ENCODE assay signal across 27 cellular contexts in genomic region chr12:23115984-23116383, GRCh38.
DNase-seq lines count a peak whose midpoint lies in the region; FAIRE-seq and TF ChIP-seq lines count a peak whose summit lies in the region.
"Had no signal": no experiment of that assay in that cellular context is flagged by ENCODE, and none has a peak within 500 bp of the region (broad histone marks: within the 10 kb centered on the region; RNA-seq: fewer than 3 reads in every experiment).

No MANE protein-coding gene starts in this region.

- H2AFZ ChIP-seq in endothelial cell of umbilical vein (ENCODE audit: low read depth, low read length): no peak overlapping the region

- FAIRE-seq in endothelial cell of umbilical vein (lab: Jason Lieb, UNC): no peak
- FAIRE-seq: A549, D721Med had no signal

- H3K4me3 ChIP-seq in endothelial cell of umbilical vein (replicated peaks in 1 of 3; ENCODE audit: insufficient read depth in 1 of 3, low read depth in 1 of 3, low read length in 3 of 3): no peak overlapping the region
- H3K4me3 ChIP-seq: A549; BLaER1; BLaER1 treated with 17β-estradiol and CSF1 and Interleukin-3, amounts not matched to agents 10 nM and 100 nM had no signal

- POLR2A ChIA-PET in endothelial cell of umbilical vein (lab: Charles Lee): no interaction called here

- CTCF ChIA-PET in endothelial cell of umbilical vein (lab: Charles Lee): no interaction called here

- H3K27me3 ChIP-seq in endothelial cell of umbilical vein (ENCODE audit: control insufficient read depth in 2 of 2, insufficient read depth in 2 of 2, low read length in 2 of 2): no peaks in the 10 kb centered on the region
- H3K27me3 ChIP-seq: BE2C; BLaER1; BLaER1 treated with 17β-estradiol and CSF1 and Interleukin-3, amounts not matched to agents 10 nM and 100 nM had no signal

- TF ChIP-seq CTCF in endothelial cell of umbilical vein (IDR thresholded peaks at IDR 0.05; ENCODE audit: extremely low read depth in 1 of 2, insufficient read depth in 1 of 2, low read depth in 1 of 2, low read length in 2 of 2): no peak

- no peaks in the 10 kb centered on the region for H3K36me3 ChIP-seq in endothelial cell of umbilical vein (ENCODE audit: control insufficient read depth in 2 of 2, extremely low read depth in 1 of 2, insufficient read depth in 2 of 2, low read length in 2 of 2)
- H3K36me3 ChIP-seq: BE2C; BLaER1; BLaER1 treated with 17β-estradiol and CSF1 and Interleukin-3, amounts not matched to agents 10 nM and 100 nM had no signal

- DNase-seq in endothelial cell of umbilical vein (ENCODE audit: low read depth, low spot score): peak; percentile 6
- DNase-seq in C1 segment of cervical spinal cord (lab: John Stamatoyannopoulos, UW): no peak
- DNase-seq: 8988T; ACHN; AML-193; BE2C; Caco-2; Calu3; CD4-positive, alpha-beta memory T cell; CD4-positive, alpha-beta T cell; CD4-positive, CD25-positive, alpha-beta regulatory T cell; CD8-positive, alpha-beta memory T cell; CD8-positive, alpha-beta T cell; COR-L47; DMS 273 treated with DMSO at 0.1 percent for 48 hours; DMS153; DMS53; DMS79; DMS79 treated with DMSO at 0.1 percent for 48 hours; DND-41; EL had no signal

- no peaks in the 10 kb centered on the region for H4K20me1 ChIP-seq in endothelial cell of umbilical vein (replicated peaks; ENCODE audit: control insufficient read depth, extremely low read depth, insufficient read depth, low read length)
- H4K20me1 ChIP-seq: BLaER1; BLaER1 treated with 17β-estradiol and CSF1 and Interleukin-3, amounts not matched to agents 10 nM and 100 nM had no signal

- peak overlapping the region; percentile 24 for H3K4me2 ChIP-seq in endothelial cell of umbilical vein (ENCODE audit: insufficient read depth, low read length)
- H3K4me2 ChIP-seq: A549; BLaER1; BLaER1 treated with 17β-estradiol and CSF1 and Interleukin-3, amounts not matched to agents 10 nM and 100 nM had no signal

- no peak for TF ChIP-seq POLR2A in endothelial cell of umbilical vein (IDR thresholded peaks at IDR 0.05; ENCODE audit: low read depth, low read length)

- no peak overlapping the region for H3K27ac ChIP-seq in endothelial cell of umbilical vein (ENCODE audit: insufficient read depth, low read depth, low read length)
- H3K27ac ChIP-seq: 22Rv1; A549; BLaER1; BLaER1 treated with 17β-estradiol and CSF1 and Interleukin-3, amounts not matched to agents 10 nM and 100 nM; C4-2B had no signal

- H3K9me3 ChIP-seq in endothelial cell of umbilical vein (replicated peaks; ENCODE audit: control insufficient read depth, insufficient read depth, low read length): no peaks in the 10 kb centered on the region
- H3K9me3 ChIP-seq: A549; BE2C; BLaER1; BLaER1 treated with 17β-estradiol and CSF1 and Interleukin-3, amounts not matched to agents 10 nM and 100 nM; Caco-2 had no signal

- peaks cover 11% of the 10 kb centered on the region for H3K4me1 ChIP-seq in endothelial cell of umbilical vein (ENCODE audit: control insufficient read depth, extremely low read depth, insufficient read depth, low read length)
- H3K4me1 ChIP-seq: A549, BLaER1, Caco-2 had no signal

- no TSS peak for BruUV-seq in endothelial cell of umbilical vein (replicated peaks; lab: Mats Ljungman, UMichigan)

- H3K9ac ChIP-seq in endothelial cell of umbilical vein (replicated peaks; ENCODE audit: extremely low read depth, insufficient read depth, low read length): no peak overlapping the region
- H3K9ac ChIP-seq: BLaER1; BLaER1 treated with 17β-estradiol and CSF1 and Interleukin-3, amounts not matched to agents 10 nM and 100 nM had no signal

- H3K79me2 ChIP-seq in endothelial cell of umbilical vein (ENCODE audit: control insufficient read depth, insufficient read depth, low read length): no peaks in the 10 kb centered on the region

- intact Hi-C loops in endothelial cell of umbilical vein (cut with micrococcal nuclease): no loop called here

- dilution Hi-C loops in endothelial cell of umbilical vein (cut with MboI; ENCODE audit: extremely low pct_ligation_motif_present, low sequenced_read_pairs): no loop called here

- no peaks in the 10 kb centered on the region for H3K9me1 ChIP-seq in endothelial cell of umbilical vein (replicated peaks; ENCODE audit: control insufficient read depth, extremely low read depth, insufficient read depth, low read length)

TF ChIP-seq in endothelial cell of umbilical vein, 7 proteins besides CTCF, POLR2A, EP300 and RAD21:
- TF ChIP-seq MAX (IDR thresholded peaks at IDR 0.05; ENCODE audit: insufficient read depth, insufficient read length) (no peak), MYC (IDR thresholded peaks at IDR 0.05; ENCODE audit: low read depth, low read length) (no peak), JUN (IDR thresholded peaks at IDR 0.05; ENCODE audit: borderline replicate concordance, insufficient read depth, insufficient read length, low read depth) (no peak), POLR2AphosphoS5 (IDR thresholded peaks at IDR 0.05; ENCODE audit: insufficient read depth, low read depth, low read length) (no peak), GATA2 (IDR thresholded peaks at IDR 0.05; ENCODE audit: insufficient read depth, insufficient read length, low read depth, low read length) (peak; percentile 63), EZH2 (IDR thresholded peaks at IDR 0.05; ENCODE audit: borderline replicate concordance, low read depth, low read length, severe bottlenecking) (no peak), FOS (IDR thresholded peaks at IDR 0.05; ENCODE audit: borderline replicate concordance, insufficient read depth, low read length) (peak; percentile 58)
TF ChIP-seq in endothelial cell of umbilical vein: peak in this region for 2.
